Comparison of ENCODE assay signal across 1 cellular context in genomic region chr6:26054937-26055669, GRCh38.
TF ChIP-seq lines count a peak whose summit lies in the region.

No MANE protein-coding gene starts in this region.

TF ChIP-seq in K562, 482 proteins besides CTCF, POLR2A, EP300 and RAD21 (continued from another document):
- TF ChIP-seq TEAD1 (CRISPR knock-in tag; IDR thresholded peaks at IDR 0.05), result peak in 1 of 2 experiments; percentile 96; a peak in 3 of 4 replicates
- TF ChIP-seq HDAC1 (IDR thresholded peaks at IDR 0.05), result peak in 1 of 2 experiments; percentile 56; a peak in 3 of 4 replicates
- TF ChIP-seq TOE1 (IDR thresholded peaks at IDR 0.05; ENCODE audit: borderline replicate concordance), result peak; percentile 16; the same call in 1 of the 2 replicates
- peak; percentile 94 for TF ChIP-seq TOE1 (CRISPR knock-in tag; IDR thresholded peaks at IDR 0.05; ENCODE audit: borderline replicate concordance, low read depth)
- no peak for TF ChIP-seq HNRNPH1 (optimal IDR thresholded peaks at IDR 0.05; ENCODE audit: low read depth, low read length)
- peak; percentile 89 for TF ChIP-seq ZNF586 (CRISPR knock-in tag; conservative IDR thresholded peaks at IDR 0.05)
- TF ChIP-seq ZBTB8A (IDR thresholded peaks at IDR 0.05; ENCODE audit: partially characterized antibody), result no peak
- TF ChIP-seq LEF1 (IDR thresholded peaks at IDR 0.05), result no peak; the same call in 1 of the 2 replicates
- TF ChIP-seq HMG20B (CRISPR knock-in tag; IDR thresholded peaks at IDR 0.05), result peak; percentile 90
- no peak for TF ChIP-seq SNIP1 (IDR thresholded peaks at IDR 0.05; ENCODE audit: low read depth)
- no peak for TF ChIP-seq NFE2L1 (tag; IDR thresholded peaks at IDR 0.05; ENCODE audit: borderline replicate concordance, low read depth)
- no peak for TF ChIP-seq FOXA1 (IDR thresholded peaks at IDR 0.05; ENCODE audit: borderline replicate concordance)
- no peak for TF ChIP-seq WHSC1 (IDR thresholded peaks at IDR 0.05; ENCODE audit: low read length)
- peak; percentile 17; the same call in 1 of the 2 replicates for TF ChIP-seq ZNF384 (IDR thresholded peaks at IDR 0.05; ENCODE audit: low read depth, low read length)
- no peak for TF ChIP-seq BRF1 (IDR thresholded peaks at IDR 0.05; ENCODE audit: borderline replicate concordance, extremely low read depth, insufficient read length)
- TF ChIP-seq ZNF699 (CRISPR knock-in tag; IDR thresholded peaks at IDR 0.05; ENCODE audit: insufficient replicate concordance), result no peak
- TF ChIP-seq ESRRA (IDR thresholded peaks at IDR 0.05; ENCODE audit: borderline replicate concordance, low read depth), result 0 out of 2 replicates have a peak, but pooled peaks have one; percentile 6
- TF ChIP-seq ZNF311 (CRISPR knock-in tag; IDR thresholded peaks at IDR 0.05), result no peak
- no peak for TF ChIP-seq CHD1 (IDR thresholded peaks at IDR 0.05; ENCODE audit: low read length)
- TF ChIP-seq LARP7 (IDR thresholded peaks at IDR 0.05), result no peak
- no peak for TF ChIP-seq SREBF2 (CRISPR knock-in tag; IDR thresholded peaks at IDR 0.05)
- TF ChIP-seq ATF1 (CRISPR knock-in tag; IDR thresholded peaks at IDR 0.05), result no peak
- peak; percentile 49 for TF ChIP-seq ATF1 (tag; IDR thresholded peaks at IDR 0.05)
- TF ChIP-seq ZNF77 (CRISPR knock-in tag; IDR thresholded peaks at IDR 0.05), result 0 out of 2 replicates have a peak, but pooled peaks have one; percentile 35
- TF ChIP-seq SMARCC2 (IDR thresholded peaks at IDR 0.05; ENCODE audit: low read depth), result no peak; the same call in 1 of the 2 replicates
- TF ChIP-seq MBD2 (IDR thresholded peaks at IDR 0.05; ENCODE audit: borderline replicate concordance, low read depth), result peak; percentile 83
- no peak for TF ChIP-seq STAG1 (CRISPR knock-in tag; IDR thresholded peaks at IDR 0.05; ENCODE audit: borderline replicate concordance)
- TF ChIP-seq FOXO4 (CRISPR knock-in tag; IDR thresholded peaks at IDR 0.05), result peak; percentile 94
- peak; percentile 26 for TF ChIP-seq PCBP1 (IDR thresholded peaks at IDR 0.05; ENCODE audit: low read depth, low read length, poor library complexity, severe bottlenecking)
- no peak for TF ChIP-seq ADNP (tag; IDR thresholded peaks at IDR 0.05)
- TF ChIP-seq RHOXF2B (CRISPR knock-in tag; conservative IDR thresholded peaks at IDR 0.05), result peak; percentile 20; the same call in 1 of the 2 replicates
- TF ChIP-seq PHTF2 (CRISPR knock-in tag; IDR thresholded peaks at IDR 0.05), result peak; percentile 80; the same call in 1 of the 2 replicates
- TF ChIP-seq ZC3H8 (IDR thresholded peaks at IDR 0.05), result no peak
- peak; percentile 64; the same call in 1 of the 2 replicates for TF ChIP-seq ZNF23 (CRISPR knock-in tag; IDR thresholded peaks at IDR 0.05)
- peak; percentile 93 for TF ChIP-seq PKNOX1 (IDR thresholded peaks at IDR 0.05)
- TF ChIP-seq, protein P1, sequence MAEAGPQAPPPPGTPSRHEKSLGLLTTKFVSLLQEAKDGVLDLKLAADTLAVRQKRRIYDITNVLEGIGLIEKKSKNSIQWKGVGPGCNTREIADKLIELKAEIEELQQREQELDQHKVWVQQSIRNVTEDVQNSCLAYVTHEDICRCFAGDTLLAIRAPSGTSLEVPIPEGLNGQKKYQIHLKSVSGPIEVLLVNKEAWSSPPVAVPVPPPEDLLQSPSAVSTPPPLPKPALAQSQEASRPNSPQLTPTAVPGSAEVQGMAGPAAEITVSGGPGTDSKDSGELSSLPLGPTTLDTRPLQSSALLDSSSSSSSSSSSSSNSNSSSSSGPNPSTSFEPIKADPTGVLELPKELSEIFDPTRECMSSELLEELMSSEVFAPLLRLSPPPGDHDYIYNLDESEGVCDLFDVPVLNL (CRISPR knock-in tag; IDR thresholded peaks at IDR 0.05; ENCODE audit: low read depth), result peak; percentile 94
